In genomic region chr16:87952751-87953150, GRCh38 we compare ENCODE assay signal across 9 cellular contexts. TPM values are rescaled to one million over a fixed set of nuclear protein-coding genes. Genes with fewer than 3 reads are reported as not detected.
A peak's percentile ranks its signal among the peaks of the same experiment; 100 is the strongest.
DNase-seq lines count a peak whose midpoint lies in the region; ATAC-seq, FAIRE-seq and TF ChIP-seq lines count a peak whose summit lies in the region.
"Had no signal": no experiment of that assay in that cellular context is flagged by ENCODE, and none has a peak within 500 bp of the region (broad histone marks: within the 10 kb centered on the region; RNA-seq: fewer than 3 reads in every experiment).

No MANE protein-coding gene starts in this region.

- H3K4me1 ChIP-seq in heart right ventricle: peaks cover 9 to 83% (median 54%) of the 10 kb centered on the region in 9 donors
- H3K4me1 ChIP-seq in astrocyte (ENCODE audit: insufficient read depth, low read length): peaks cover 33% of the 10 kb centered on the region
- H3K4me1 ChIP-seq in mesendoderm (ENCODE audit: control insufficient read depth, low read depth, low read length): no peaks in the 10 kb centered on the region
- peaks cover 44% of the 10 kb centered on the region for H3K4me1 ChIP-seq in upper lobe of right lung

- no peak overlapping the region for H2AFZ ChIP-seq in astrocyte (ENCODE audit: low read depth, low read length)

- H2BK120ac ChIP-seq in mesendoderm (ENCODE audit: low read depth, low read length): no peak overlapping the region

- peak overlapping the region; percentile 4 for H3K56ac ChIP-seq in mesendoderm (ENCODE audit: low read length)

- H3K23ac ChIP-seq in mesendoderm (ENCODE audit: low read length): no peak overlapping the region

- H3K4me3 Mint-ChIP-seq in astrocyte (ENCODE audit: unreplicated experiment): peak overlapping the region; percentile 91

- intact Hi-C loops in heart right ventricle (cut with DNase I) (no loop called here), left cardiac atrium (cut with DNase I) (no loop called here), upper lobe of right lung (cut with DNase I) (no loop called here)

- H4K8ac ChIP-seq in mesendoderm (ENCODE audit: low read depth, low read length): no peak overlapping the region

- H3K4ac ChIP-seq in mesendoderm (ENCODE audit: low read depth, low read length): no peak overlapping the region

- H3K27ac ChIP-seq in heart right ventricle (peak overlapping the region in 7 of 10 donors; percentile 94 to 100 (median 98)), astrocyte (ENCODE audit: low read depth, low read length) (peak overlapping the region; percentile 97), mesendoderm (ENCODE audit: low read depth, low read length) (no peak overlapping the region), upper lobe of right lung (peak overlapping the region; percentile 98)

- no peaks in the 10 kb centered on the region for H3K27me3 Mint-ChIP-seq in astrocyte (ENCODE audit: low read depth, unreplicated experiment)

- no peak overlapping the region for H4K5ac ChIP-seq in mesendoderm (ENCODE audit: low read length)

- H3K36me3 ChIP-seq in heart right ventricle: peaks cover 0 to 14% (median 0%) of the 10 kb centered on the region in 9 donors
- peaks cover 2% of the 10 kb centered on the region for H3K36me3 ChIP-seq in astrocyte (ENCODE audit: insufficient read depth, low read length)
- peaks cover 2% of the 10 kb centered on the region for H3K36me3 ChIP-seq in mesendoderm (ENCODE audit: control insufficient read depth, insufficient read depth, low read length)
- peaks cover 6% of the 10 kb centered on the region for H3K36me3 ChIP-seq in upper lobe of right lung

- no peak for DNase-seq in heart right ventricle
- no peak for DNase-seq in left cardiac atrium
- DNase-seq in astrocyte (ENCODE audit: low read depth): no peak
- DNase-seq in mesendoderm: no peak
- DNase-seq in upper lobe of right lung: no peak
- DNase-seq in NCI-H128 (lab: John Stamatoyannopoulos, UW; ENCODE audit: unreplicated experiment): no peak

- H3K9me3 ChIP-seq in heart right ventricle (no peaks in the 10 kb centered on the region), astrocyte (ENCODE audit: insufficient read depth, low read depth, low read length) (no peaks in the 10 kb centered on the region), upper lobe of right lung (no peaks in the 10 kb centered on the region)

- ATAC-seq in heart right ventricle (no peak), left cardiac atrium (no peak), upper lobe of right lung (no peak), esophagus mucosa (no peak), GM21515 (IDR thresholded peaks at IDR 0.05; ENCODE audit: unreplicated experiment) (no peak)

- H3K4me1 Mint-ChIP-seq in astrocyte (ENCODE audit: low read depth, unreplicated experiment): peaks cover 30% of the 10 kb centered on the region

- H3K4me2 ChIP-seq in astrocyte (ENCODE audit: low read length) (peak overlapping the region; percentile 98), mesendoderm (ENCODE audit: low read length) (no peak overlapping the region)

- H3K79me1 ChIP-seq in mesendoderm (ENCODE audit: low read length): peaks cover 26% of the 10 kb centered on the region

- no peak overlapping the region for H2AK5ac ChIP-seq in mesendoderm (ENCODE audit: low read length)

- no peaks in the 10 kb centered on the region for H3K9me3 Mint-ChIP-seq in astrocyte (ENCODE audit: unreplicated experiment)

- H3K4me3 ChIP-seq in heart right ventricle (peak overlapping the region in 4 of 10 donors; percentile 94 to 98 (median 96)), astrocyte (ENCODE audit: insufficient read depth, low read depth, low read length) (peak overlapping the region; percentile 81), mesendoderm (ENCODE audit: low read length) (no peak overlapping the region), upper lobe of right lung (no peak overlapping the region)

- peak overlapping the region; percentile 35 for H3K27ac Mint-ChIP-seq in astrocyte (ENCODE audit: unreplicated experiment)

- peaks cover 22% of the 10 kb centered on the region for H4K20me1 ChIP-seq in astrocyte (ENCODE audit: insufficient read depth, low read length)

- WGBS in heart right ventricle, 2 donors: 91 to 94% methylated on average over 16 of the region's 16 CpGs
- no CpG with 5 or more reads among the region's 16 CpGs for WGBS in mesendoderm (ENCODE audit: extremely low coverage, insufficient coverage, low lambda C conversion rate)

- H3K27me3 ChIP-seq in heart right ventricle: no peaks in the 10 kb centered on the region
- no peaks in the 10 kb centered on the region for H3K27me3 ChIP-seq in astrocyte (ENCODE audit: insufficient read depth, low read length)
- no peaks in the 10 kb centered on the region for H3K27me3 ChIP-seq in mesendoderm (ENCODE audit: insufficient read depth, low read length, poor library complexity)
- no peaks in the 10 kb centered on the region for H3K27me3 ChIP-seq in upper lobe of right lung

- H3K9ac ChIP-seq in astrocyte (ENCODE audit: low read length) (peak overlapping the region; percentile 99), mesendoderm (ENCODE audit: low read length) (peak overlapping the region; percentile 82)

- no peak overlapping the region for H2BK5ac ChIP-seq in mesendoderm (ENCODE audit: low read length)

- no peak for TF ChIP-seq CTCF in heart right ventricle (IDR thresholded peaks at IDR 0.05)
- no peak for TF ChIP-seq CTCF in astrocyte (IDR thresholded peaks at IDR 0.05; ENCODE audit: insufficient read depth, low read depth, low read length)
- TF ChIP-seq CTCF in upper lobe of right lung (IDR thresholded peaks at IDR 0.05): no peak

- FAIRE-seq in astrocyte (lab: Jason Lieb, UNC): no peak

- H2BK15ac ChIP-seq in mesendoderm (replicated peaks; ENCODE audit: low read depth): no peak overlapping the region

- peaks cover 8% of the 10 kb centered on the region for H3K36me3 Mint-ChIP-seq in astrocyte (ENCODE audit: low read depth, unreplicated experiment)

- H3K18ac ChIP-seq in mesendoderm (ENCODE audit: low read length): no peak overlapping the region

- peaks cover 61% of the 10 kb centered on the region for H3K79me2 ChIP-seq in astrocyte (ENCODE audit: insufficient read depth, low read length)
- H3K79me2 ChIP-seq in mesendoderm (ENCODE audit: control insufficient read depth, insufficient read depth, low read length): peaks cover 59% of the 10 kb centered on the region

RNA-seq across cellular contexts. Expression of gene BANP, which starts 1.5 kb away (rescaled TPM):
- total RNA-seq in heart right ventricle (10 to 100 TPM in 9 of 10 donors, 1 to 10 TPM in 1; 9.3 to 20.4 (median 14.3) TPM), left cardiac atrium (10 to 100 TPM; 13.9 to 16.7 TPM), astrocyte (26.0 and 28.9 TPM in 2 replicates), upper lobe of right lung (20.6 TPM), esophagus mucosa (9.6 TPM)
- 10 to 100 TPM in 1 of 2 donors, 1 to 10 TPM in 1; 6.1 to 11.3 TPM for polyA plus RNA-seq in heart right ventricle
- 24.9 TPM for polyA plus RNA-seq in mesendoderm (2013, experiment 1 of 2)
- polyA plus RNA-seq in mesendoderm (2013, experiment 2 of 2): 22.2 TPM

RNA-seq across cellular contexts. Expression of gene CA5A, which starts 16.4 kb away (rescaled TPM):
- total RNA-seq in heart right ventricle (under 1 TPM in 4 of 10 donors, not detected in 6; 0.15 to 0.65 (median 0.27) TPM), left cardiac atrium (not detected), astrocyte (not detected in 2 replicates), upper lobe of right lung (not detected), esophagus mucosa (not detected)
- polyA plus RNA-seq in heart right ventricle: under 1 TPM in 1 of 2 donors, not detected in 1; 0.29 TPM
- polyA plus RNA-seq in mesendoderm (2013, experiment 1 of 2): 0.06 TPM
- not detected for polyA plus RNA-seq in mesendoderm (2013, experiment 2 of 2)
- total RNA-seq: Daoy had no signal
